In genomic region chr9:97013151-97014132, GRCh38 we compare ENCODE assay signal across 8 cellular contexts. TPM values are rescaled to one million over a fixed set of nuclear protein-coding genes. Genes with fewer than 3 reads are reported as not detected.
DNase-seq lines count a peak whose midpoint lies in the region; ATAC-seq and TF ChIP-seq lines count a peak whose summit lies in the region.
"Not testable (repeated sequence)": the region's sequence is repeated elsewhere in the genome, so short reads cannot be mapped to it uniquely, and the experiment has no call there.

No MANE protein-coding gene starts in this region.

- TF ChIP-seq RAD21 in IMR-90 (IDR thresholded peaks at IDR 0.05; ENCODE audit: low read length), result not testable (repeated sequence)

- H3K27me3 ChIP-seq in IMR-90 (ENCODE audit: control insufficient read depth, insufficient read depth, low read length); mucosa of rectum (ENCODE audit: control insufficient read depth in 2 of 2, insufficient read depth in 2 of 2, low read length in 2 of 2): not testable (repeated sequence)

- H3K79me1 ChIP-seq in IMR-90 (ENCODE audit: low read depth in 1 of 2, low read length in 2 of 2), result not testable (repeated sequence)

- BruUV-seq in IMR-90 (replicated peaks; lab: Mats Ljungman, UMichigan), result not testable (repeated sequence)

- not testable (repeated sequence) for H3K9me1 ChIP-seq in IMR-90 (ENCODE audit: insufficient read depth, low read length)

- peak overlapping the region; percentile 98 for H4K5ac ChIP-seq in IMR-90 (ENCODE audit: low read depth, low read length)

- not testable (repeated sequence) for H3K18ac ChIP-seq in IMR-90 (ENCODE audit: low read depth, low read length)

- H3K36me3 ChIP-seq in IMR-90 (ENCODE audit: control insufficient read depth, insufficient read depth, low read length); mucosa of rectum (ENCODE audit: control insufficient read depth in 2 of 2, insufficient read depth in 2 of 2, low read length in 2 of 2): not testable (repeated sequence)

- dilution Hi-C loops in IMR-90 (cut with HindIII; ENCODE audit: low sequenced_read_pairs, unreplicated experiment), result not testable (repeated sequence)

- H3K4me1 ChIP-seq in IMR-90 (ENCODE audit: control insufficient read depth, insufficient read depth, low read length); mucosa of rectum (ENCODE audit: control insufficient read depth in 2 of 2, insufficient read depth in 2 of 2, low read length in 2 of 2): not testable (repeated sequence)

- not testable (repeated sequence) for H2BK15ac ChIP-seq in IMR-90 (ENCODE audit: low read depth, low read length)

- CTCF ChIA-PET in IMR-90 (lab: Yijun Ruan, JAX), result not testable (repeated sequence)

- H3K9me3 ChIP-seq in IMR-90 (ENCODE audit: control insufficient read depth, insufficient read depth, low read length); mucosa of rectum (ENCODE audit: control insufficient read depth in 2 of 2, low read length in 2 of 2): not testable (repeated sequence)

- not testable (repeated sequence) for TF ChIP-seq POLR2A in IMR-90 (IDR thresholded peaks at IDR 0.05; ENCODE audit: low read depth, low read length)
- TF ChIP-seq POLR2A in erythroblast (IDR thresholded peaks at IDR 0.05; ENCODE audit: low read length), result peak; percentile 44

- not testable (repeated sequence) for H4K20me1 ChIP-seq in IMR-90 (ENCODE audit: insufficient read depth, low read length)

- ATAC-seq in GM21529 (IDR thresholded peaks at IDR 0.05; ENCODE audit: unreplicated experiment) (peak; percentile 79), IMR-90 (ENCODE audit: low read depth) (peak; percentile 97)

- TF ChIP-seq CTCF in IMR-90 (conservative IDR thresholded peaks at IDR 0.05; ENCODE audit: low read depth, low read length), result not testable (repeated sequence)

- peak overlapping the region; percentile 83 to 97 for H4K8ac ChIP-seq in IMR-90 (ENCODE audit: low read depth in 2 of 2, low read length in 2 of 2)

- not testable (repeated sequence) for H2BK120ac ChIP-seq in IMR-90 (ENCODE audit: low read depth, low read length)

- not testable (repeated sequence) for H4K91ac ChIP-seq in IMR-90 (ENCODE audit: insufficient read depth, low read depth, low read length)

- not testable (repeated sequence) for H3K23ac ChIP-seq in IMR-90 (ENCODE audit: low read depth, low read length)

- peak; percentile 92 for DNase-seq in DMS 273 (lab: John Stamatoyannopoulos, UW; ENCODE audit: unreplicated experiment)
- peak; percentile 59 for DNase-seq in IMR-90
- DNase-seq in OCI-M1 (lab: John Stamatoyannopoulos, UW), result peak; percentile 86
- DNase-seq in activated T-cell treated with anti-CD3 and anti-CD28 coated beads, Interleukin-2, amount 50 U/mL, for 1 hour, result peak; percentile 79
- DNase-seq in erythroblast (lab: John Stamatoyannopoulos, UW), result peak; percentile 88
- peak; percentile 62 for DNase-seq in stimulated activated CD8-positive, alpha-beta memory T cell treated with anti-CD3 and anti-CD28 coated beads, Interleukin-4, amount 100 ng/mL, for 24 hours (ENCODE audit: low read depth)

- not testable (repeated sequence) for H2BK20ac ChIP-seq in IMR-90 (ENCODE audit: low read depth, low read length)

- not testable (repeated sequence) for H3K56ac ChIP-seq in IMR-90 (ENCODE audit: extremely low read depth, insufficient read depth, low read length)

- H3K4ac ChIP-seq in IMR-90 (ENCODE audit: low read depth, low read length), result not testable (repeated sequence)

- peak overlapping the region; percentile 56 for H3K4me2 ChIP-seq in IMR-90 (ENCODE audit: low read depth, low read length)

- H2AK9ac ChIP-seq in IMR-90 (replicated peaks; ENCODE audit: low read depth, low read length, poor library complexity), result not testable (repeated sequence)

- peak overlapping the region; percentile 63 for H3K4me3 ChIP-seq in IMR-90 (ENCODE audit: insufficient read depth, low read depth, low read length)
- H3K4me3 ChIP-seq in mucosa of rectum (ENCODE audit: low read length in 2 of 2), result peak overlapping the region; percentile 72 to 83

- intact Hi-C loops in IMR-90 (cut with micrococcal nuclease), result not testable (repeated sequence)

- POLR2A ChIA-PET in IMR-90 (lab: Charles Lee; ENCODE audit: unreplicated experiment), result interaction anchor here (0.7 kb wide), 1 partner anchor 351 kb away, joined by 4 read pairs; no protein-coding TSS in a partner anchor

- H2AFZ ChIP-seq in IMR-90 (replicated peaks; ENCODE audit: low read length, poor library complexity), result peak overlapping the region; percentile 84

- not testable (repeated sequence) for H2AK5ac ChIP-seq in IMR-90 (ENCODE audit: low read depth, low read length)

- H3K9ac ChIP-seq in IMR-90 (ENCODE audit: low read depth, low read length) (peak overlapping the region; percentile 71), mucosa of rectum (ENCODE audit: low read depth in 1 of 2, low read length in 2 of 2) (peak overlapping the region; percentile 24 to 47)

- H3K27ac ChIP-seq in IMR-90 (ENCODE audit: insufficient read depth, low read length), result peak overlapping the region; percentile 56
- peak overlapping the region; percentile 58 to 71 for H3K27ac ChIP-seq in mucosa of rectum (ENCODE audit: low read depth in 2 of 2, low read length in 2 of 2)

- in situ Hi-C loops in IMR-90 (cut with MboI; ENCODE audit: low sequenced_read_pairs), result not testable (repeated sequence)

- H2BK5ac ChIP-seq in IMR-90 (ENCODE audit: low read depth, low read length, poor library complexity, severe bottlenecking), result not testable (repeated sequence)

- H3K14ac ChIP-seq in IMR-90 (replicated peaks; ENCODE audit: low read depth, low read length), result not testable (repeated sequence)

- WGBS in IMR-90 (ENCODE audit: extremely low coverage in 2 of 2, insufficient read length in 1 of 2), 2 experiments, result no CpG with 5 or more reads among the region's 97 CpGs

TF ChIP-seq in IMR-90, 13 proteins besides CTCF, POLR2A, EP300 and RAD21:
- TF ChIP-seq MXI1 (IDR thresholded peaks at IDR 0.05; ENCODE audit: borderline replicate concordance, low read depth, low read length), result 0 out of 2 replicates have a peak, but pooled peaks have one; percentile 13

RNA-seq across cellular contexts. Expression of gene CTSV, which starts 25.5 kb away (rescaled TPM):
- 0.54 and 0.56 TPM in 2 replicates for total RNA-seq in IMR-90 (2012; rRNA removed)
- 0.53 and 0.75 TPM in 2 replicates for polyA plus RNA-seq in IMR-90 (2012; rRNA removed)
- polyA plus RNA-seq in IMR-90 (2012; cell fraction: cytosol; rRNA removed), result 0.19 and 0.69 TPM in 2 replicates
- 0.19 TPM in 1 of 2 replicates, not detected in the other for polyA plus RNA-seq in IMR-90 (2012; cell fraction: nucleus; rRNA removed; ENCODE audit: low replicate concordance)

Comparison
In these comparisons a context has a peak if more than half of its experiments do, and no peak if none do; other contexts are left out.
1. Peak in every context shown above with its lines: DNase-seq, ATAC-seq, H3K4me3 ChIP-seq and H3K27ac ChIP-seq.